8 cellular contexts compared by ENCODE assay signal in genomic region chr11:61680622-61681191, GRCh38. TPM values are rescaled to one million over a fixed set of nuclear protein-coding genes. Genes with fewer than 3 reads are reported as not detected.
DNase-seq lines count a peak whose midpoint lies in the region; ATAC-seq and TF ChIP-seq lines count a peak whose summit lies in the region.

No MANE protein-coding gene starts in this region.

- H3K4me3 ChIP-seq in SJSA1 (peak overlapping the region; percentile 48), fibroblast of villous mesenchyme (ENCODE audit: low read depth, low read length) (peak overlapping the region; percentile 54), retinal pigment epithelial cell (ENCODE audit: low read length) (peak overlapping the region; percentile 49)

- H3K36me3 ChIP-seq in ES-I3 (ENCODE audit: insufficient read depth, low read length) (no peaks in the 10 kb centered on the region), SJSA1 (no peaks in the 10 kb centered on the region)

- peak overlapping the region; percentile 51; the same call in 1 of the 2 replicates for H3K9ac ChIP-seq in ES-I3 (ENCODE audit: low read depth, low read length)

- no peak for DNase-seq in SJSA1 (ENCODE audit: low read depth in 1 of 2, low spot score in 2 of 2)
- no peak for DNase-seq in fibroblast of villous mesenchyme (ENCODE audit: low read depth)
- no peak for DNase-seq in retinal pigment epithelial cell (ENCODE audit: low read depth)
- no peak for DNase-seq in hippocampal formation (lab: John Stamatoyannopoulos, UW)
- DNase-seq in HK-2 (ENCODE audit: unreplicated experiment) = no peak
- DNase-seq in NK-92 (lab: John Stamatoyannopoulos, UW; ENCODE audit: unreplicated experiment) = no peak

- TF ChIP-seq CTCF in fibroblast of villous mesenchyme (IDR thresholded peaks at IDR 0.05; ENCODE audit: insufficient read depth, low read depth, low read length) = no peak
- no peak for TF ChIP-seq CTCF in retinal pigment epithelial cell (conservative IDR thresholded peaks at IDR 0.05; ENCODE audit: low read depth, low read length)

- peaks cover 26% of the 10 kb centered on the region for H3K4me1 ChIP-seq in ES-I3 (ENCODE audit: insufficient read depth, low read length)
- H3K4me1 ChIP-seq in SJSA1 (replicated peaks) = peaks cover 37% of the 10 kb centered on the region

- no peak for ATAC-seq in HG02870 (IDR thresholded peaks at IDR 0.05; ENCODE audit: unreplicated experiment)

- peaks cover 66% of the 10 kb centered on the region for H3K27me3 ChIP-seq in SJSA1 (replicated peaks)

- H3K9me3 ChIP-seq in ES-I3 (ENCODE audit: control insufficient read depth, insufficient read depth, low read length) (no peaks in the 10 kb centered on the region), SJSA1 (replicated peaks) (no peaks in the 10 kb centered on the region)

- H3K27ac ChIP-seq in SJSA1 = no peak overlapping the region

RNA-seq across cellular contexts. Expression of gene DAGLA, which starts 0.5 kb away (rescaled TPM):
- total RNA-seq in SJSA1 (2014; rRNA removed; shearing (Covaris generic)) = 2.6 TPM in 2 replicates
- 2.2 and 2.6 TPM in 2 replicates for total RNA-seq in fibroblast of villous mesenchyme
